Comparison of ENCODE assay signal across 8 cellular contexts in genomic region chr14:21748869-21749303, GRCh38.
DNase-seq lines count a peak whose midpoint lies in the region; ATAC-seq and TF ChIP-seq lines count a peak whose summit lies in the region.

No MANE protein-coding gene starts in this region.

- TF ChIP-seq CTCF in esophagus squamous epithelium (IDR thresholded peaks at IDR 0.05) (peak; percentile 20 to 54 (median 33)), tibial artery (IDR thresholded peaks at IDR 0.05) (peak in 1 of 2 experiments; percentile 8)

- DNase-seq in DMS53 (lab: John Stamatoyannopoulos, UW) (peak; percentile 60), HAP-1 (ENCODE audit: low spot score in 2 of 2) (peak; percentile 37 to 54), NCI-H774 (lab: John Stamatoyannopoulos, UW) (peak; percentile 7), esophagus squamous epithelium (lab: John Stamatoyannopoulos, UW) (no peak), occipital lobe (lab: John Stamatoyannopoulos, UW) (peak; percentile 1), tibial artery (no peak)
- DNase-seq in activated CD4-positive, alpha-beta memory T cell treated with anti-CD3 and anti-CD28 coated beads, Interleukin-2, amount 10 ng/mL, durations not matched to agents 7 days and 5 days = peak; percentile 62

- POLR2A ChIA-PET in activated CD4-positive, alpha-beta memory T cell treated with anti-CD3 and anti-CD28 coated beads, Interleukin-2, amount 10 ng/mL, durations not matched to agents 7 days and 5 days (lab: Charles Lee) = interaction anchor here (0.6 to 2.1 kb wide), 9 partner anchors 12 to 813 kb away, joined by 3 to 9 read pairs (median 3); no protein-coding TSS in a partner anchor

- H3K27me3 Mint-ChIP-seq in activated CD4-positive, alpha-beta memory T cell treated with anti-CD3 and anti-CD28 coated beads, Interleukin-2, amount 10 ng/mL, durations not matched to agents 7 days and 5 days = peaks cover 17% of the 10 kb centered on the region

- peak overlapping the region; percentile 65 for H3K27ac Mint-ChIP-seq in activated CD4-positive, alpha-beta memory T cell treated with anti-CD3 and anti-CD28 coated beads, Interleukin-2, amount 10 ng/mL, durations not matched to agents 7 days and 5 days

- H3K27ac ChIP-seq in esophagus squamous epithelium (no peak overlapping the region), tibial artery (no peak overlapping the region)

- H3K9me3 Mint-ChIP-seq in activated CD4-positive, alpha-beta memory T cell treated with anti-CD3 and anti-CD28 coated beads, Interleukin-2, amount 10 ng/mL, durations not matched to agents 7 days and 5 days = no peaks in the 10 kb centered on the region

- H3K4me3 Mint-ChIP-seq in activated CD4-positive, alpha-beta memory T cell treated with anti-CD3 and anti-CD28 coated beads, Interleukin-2, amount 10 ng/mL, durations not matched to agents 7 days and 5 days = peak overlapping the region; percentile 61

- H3K4me1 Mint-ChIP-seq in activated CD4-positive, alpha-beta memory T cell treated with anti-CD3 and anti-CD28 coated beads, Interleukin-2, amount 10 ng/mL, durations not matched to agents 7 days and 5 days = peaks cover 9% of the 10 kb centered on the region

- no peaks in the 10 kb centered on the region for H3K36me3 Mint-ChIP-seq in activated CD4-positive, alpha-beta memory T cell treated with anti-CD3 and anti-CD28 coated beads, Interleukin-2, amount 10 ng/mL, durations not matched to agents 7 days and 5 days (ENCODE audit: low read depth)

- H3K4me1 ChIP-seq in HAP-1 (no peaks in the 10 kb centered on the region), esophagus squamous epithelium (no peaks in the 10 kb centered on the region), tibial artery (no peaks in the 10 kb centered on the region)

- no peaks in the 10 kb centered on the region for H3K9me3 ChIP-seq in HAP-1
- no peaks in the 10 kb centered on the region for H3K9me3 ChIP-seq in esophagus squamous epithelium
- no peaks in the 10 kb centered on the region for H3K9me3 ChIP-seq in tibial artery

- no peak for ATAC-seq in GM21737 (IDR thresholded peaks at IDR 0.05; ENCODE audit: unreplicated experiment)

- CTCF ChIA-PET in activated CD4-positive, alpha-beta memory T cell treated with anti-CD3 and anti-CD28 coated beads, Interleukin-2, amount 10 ng/mL, durations not matched to agents 7 days and 5 days (lab: Charles Lee) = interaction anchor here (0.8 to 2.0 kb wide), 11 partner anchors 9 to 807 kb away, joined by 3 to 7 read pairs (median 4); no protein-coding TSS in a partner anchor

- 13 to 20% methylated on average over 5 of the region's 5 CpGs for WGBS in esophagus squamous epithelium, 2 donors

- intact Hi-C loops in esophagus squamous epithelium (cut with DNase I) (no loop called here), tibial artery (cut with DNase I; ENCODE audit: low total_unique reads) (no loop called here)

- in situ Hi-C loops in HAP-1 (cut with MboI; ENCODE audit: low sequenced_read_pairs) = no loop called here

- H3K4me3 ChIP-seq in HAP-1 (no peak overlapping the region), esophagus squamous epithelium (no peak overlapping the region), tibial artery (no peak overlapping the region)

- TF ChIP-seq POLR2A in esophagus squamous epithelium (IDR thresholded peaks at IDR 0.05) = no peak

- H3K27me3 ChIP-seq in HAP-1 (ENCODE audit: low read depth) (peaks cover 5% of the 10 kb centered on the region), esophagus squamous epithelium (no peaks in the 10 kb centered on the region), tibial artery (no peaks in the 10 kb centered on the region)

- H3K36me3 ChIP-seq in HAP-1 (replicated peaks) = no peaks in the 10 kb centered on the region
- H3K36me3 ChIP-seq in esophagus squamous epithelium = no peaks in the 10 kb centered on the region
- no peaks in the 10 kb centered on the region for H3K36me3 ChIP-seq in tibial artery

Comparison
In these comparisons a context has a peak if more than half of its experiments do, and no peak if none do; other contexts are left out.
1. DNase-seq: peak in DMS53 (single experiment), HAP-1 (2 of 2), NCI-H774 (single experiment), activated CD4-positive, alpha-beta memory T cell treated with anti-CD3 and anti-CD28 coated beads, Interleukin-2, amount 10 ng/mL, durations not matched to agents 7 days and 5 days (single experiment) and occipital lobe (single experiment); none in esophagus squamous epithelium (single experiment) and tibial artery (0 of 2).